ENCODE assay signal across 8 cellular contexts in the genomic region with DNA sequence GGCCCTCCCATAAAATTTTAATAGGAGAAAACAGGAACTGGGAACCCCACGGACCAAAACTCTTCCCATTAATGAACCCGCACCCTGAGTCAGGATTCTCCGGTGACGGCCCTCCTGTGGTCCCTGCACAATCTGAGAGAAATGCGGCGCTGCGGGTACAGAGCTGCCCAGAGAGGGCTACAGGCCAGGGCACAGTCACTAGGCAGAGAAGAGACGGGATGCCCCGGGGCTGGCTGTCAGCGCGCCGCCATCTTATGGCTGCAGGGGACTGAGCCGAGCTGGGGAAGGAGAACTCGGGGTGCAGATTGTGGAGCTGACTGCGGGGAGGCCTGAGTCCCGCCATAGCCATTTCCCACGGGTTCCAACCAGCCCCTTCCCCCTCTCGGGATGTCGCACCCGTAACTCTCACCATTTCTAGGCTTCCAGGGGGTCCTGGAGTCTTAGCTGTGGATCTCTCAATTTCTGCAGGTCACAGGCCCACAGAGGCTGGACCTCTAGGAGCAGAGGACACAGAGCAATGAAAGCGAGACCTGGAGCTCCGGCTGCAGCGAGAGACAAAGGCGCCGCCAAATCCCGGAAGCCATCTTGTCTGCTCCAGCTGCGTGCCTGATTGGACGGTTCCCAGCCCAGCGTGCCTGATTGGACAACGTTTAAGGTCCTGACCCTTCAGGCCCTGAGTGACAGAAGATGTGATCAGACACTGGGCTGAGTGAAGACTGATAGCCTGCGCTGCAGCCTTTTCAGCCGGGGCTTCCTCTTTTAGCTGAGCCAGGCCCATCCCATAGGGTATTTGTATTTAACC. TPM values are rescaled to one million over a fixed set of nuclear protein-coding genes. Genes with fewer than 3 reads are reported as not detected.
DNase-seq lines count a peak whose midpoint lies in the region; FAIRE-seq and TF ChIP-seq lines count a peak whose summit lies in the region.

Gene ZNF675, minus strand, starts transcription at position 591 of the 802 bp plus-strand sequence. Its CDS starts 179 bp downstream, at position 412.

- peak within 1 kb of the TSS; percentile 75 for H3K23ac ChIP-seq in neuronal stem cell (ENCODE audit: low read depth, low read length, poor library complexity)

- H3K9me3 ChIP-seq in neuronal stem cell (replicated peaks in 1 of 2; ENCODE audit: control insufficient read depth in 2 of 2, insufficient read depth in 1 of 2, low read depth in 1 of 2, low read length in 2 of 2): peaks cover 1 to 30% of the 10 kb centered on the region in 2 donors

- peak within 1 kb of the TSS; percentile 43 for H3K4me2 ChIP-seq in neuronal stem cell (ENCODE audit: insufficient read depth, low read length, poor library complexity, severe bottlenecking)

- H2AFZ ChIP-seq in neuronal stem cell (ENCODE audit: low read length): peak within 1 kb of the TSS; percentile 88

- no peak within 1 kb of the TSS for H3K4ac ChIP-seq in neuronal stem cell (ENCODE audit: low read length)

- peak; percentile 96 for FAIRE-seq in H54 (lab: Jason Lieb, UNC)

- no peak within 1 kb of the TSS for H3K14ac ChIP-seq in neuronal stem cell (ENCODE audit: low read length)

- TF ChIP-seq POLR2A in H54 (IDR thresholded peaks at IDR 0.05; ENCODE audit: low read depth, low read length): peak; percentile 76

- H3K27ac ChIP-seq in neuronal stem cell (replicated peaks; ENCODE audit: low read length) (peak within 1 kb of the TSS; percentile 97), substantia nigra (ENCODE audit: low read depth, low read length, poor library complexity, severe bottlenecking) (peak within 1 kb of the TSS; percentile 80)

- H3K4me3 ChIP-seq in neuronal stem cell (ENCODE audit: low read length in 2 of 2): peak within 1 kb of the TSS; percentile 89 to 91

- no peak within 1 kb of the TSS for H2AK5ac ChIP-seq in neuronal stem cell (ENCODE audit: low read depth, low read length)

- DNase-seq in ELR (ENCODE audit: low read depth) (peak; percentile 94), H54 (ENCODE audit: insufficient read length, low spot score) (peak; percentile 63), LoVo (ENCODE audit: low spot score) (peak; percentile 15), SIG-M5 treated with dmso at 0.1 percent for 504 hours (lab: John Stamatoyannopoulos, UW; ENCODE audit: unreplicated experiment) (peak; percentile 84), foreskin melanocyte (peak; percentile 86), neuronal stem cell (ENCODE audit: low spot score) (peak; percentile 90), substantia nigra (lab: John Stamatoyannopoulos, UW) (peak; percentile 55 to 95 (median 86))
- DNase-seq in activated gamma-delta T cell treated with anti-CD3 and anti-CD28 coated beads, Interleukin-2, amount 50 U/mL, for 16 hours (ENCODE audit: low read depth): peak; percentile 83

- no peak within 1 kb of the TSS for H2BK12ac ChIP-seq in neuronal stem cell (ENCODE audit: low read length)

- H4K8ac ChIP-seq in neuronal stem cell (ENCODE audit: low read depth, low read length): no peak within 1 kb of the TSS

- no peak within 1 kb of the TSS for H2BK15ac ChIP-seq in neuronal stem cell (ENCODE audit: low read length)

- no peaks in the 10 kb centered on the region for H3K27me3 ChIP-seq in neuronal stem cell (ENCODE audit: control insufficient read depth in 3 of 3, insufficient read depth in 3 of 3, low read depth in 1 of 3, low read length in 3 of 3)

- H2BK120ac ChIP-seq in neuronal stem cell (ENCODE audit: low read depth, low read length): no peak within 1 kb of the TSS

- H3K4me1 ChIP-seq in neuronal stem cell (ENCODE audit: control insufficient read depth in 2 of 2, insufficient read depth in 1 of 2, low read depth in 1 of 2, low read length in 2 of 2): no peaks in the 10 kb centered on the region

- no CpG with 5 or more reads among the region's 32 CpGs for WGBS in neuronal stem cell (ENCODE audit: extremely low coverage in 2 of 2, insufficient read length in 2 of 2, insufficient replicate concordance in 1 of 2), 2 donors

- no peaks in the 10 kb centered on the region for H3K79me1 ChIP-seq in neuronal stem cell (ENCODE audit: low read depth, low read length)

- peaks cover 2 to 34% of the 10 kb centered on the region in 2 donors for H3K36me3 ChIP-seq in neuronal stem cell (replicated peaks in 1 of 2; ENCODE audit: control insufficient read depth in 2 of 2, insufficient read depth in 2 of 2, low read length in 2 of 2)

- H3K18ac ChIP-seq in neuronal stem cell (ENCODE audit: low read length): peak within 1 kb of the TSS; percentile 88

- peak within 1 kb of the TSS; percentile 10 for H2BK5ac ChIP-seq in neuronal stem cell (ENCODE audit: low read length)

- no peak within 1 kb of the TSS for H4K91ac ChIP-seq in neuronal stem cell (ENCODE audit: low read depth, low read length, poor library complexity)

- peak within 1 kb of the TSS; percentile 89 for H3K9ac ChIP-seq in neuronal stem cell (ENCODE audit: low read depth, low read length, poor library complexity)

RNA-seq across cellular contexts. Expression of gene ZNF675, which starts in this region (rescaled TPM):
- polyA plus RNA-seq in neuronal stem cell (2013, experiment 1 of 2): 17.8 TPM
- 16.5 TPM for polyA plus RNA-seq in neuronal stem cell (2013, experiment 2 of 2)

Comparison
In these comparisons a context has a peak if more than half of its experiments do, and no peak if none do; other contexts are left out.
1. Peak in every context shown above with its lines: DNase-seq, H3K4me3 ChIP-seq and H3K27ac ChIP-seq.
2. DNase-seq: peak in every context shown above with its lines; median percentile 94 in ELR; 90 in neuronal stem cell; 86 in foreskin melanocyte; 86 in substantia nigra; 84 in SIG-M5 treated with dmso at 0.1 percent for 504 hours; 83 in activated gamma-delta T cell treated with anti-CD3 and anti-CD28 coated beads, Interleukin-2, amount 50 U/mL, for 16 hours; 63 in H54; 15 in LoVo.